Comparison of ENCODE assay signal across 8 cellular contexts in the genomic region with DNA sequence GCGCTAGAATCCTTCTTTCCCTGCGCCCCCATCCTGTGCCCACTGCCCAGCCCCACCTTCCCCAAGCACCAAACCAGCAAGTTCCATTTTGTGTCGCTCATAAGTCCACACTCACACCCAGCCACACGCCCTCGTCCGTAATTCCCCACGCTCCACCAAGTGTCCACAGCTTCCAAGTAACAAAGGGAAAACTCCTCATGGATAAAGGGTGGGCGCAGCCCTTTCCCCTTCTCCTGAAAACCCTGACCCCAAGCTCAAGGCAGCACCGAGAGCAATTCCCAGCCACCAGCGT. TPM values are rescaled to one million over a fixed set of nuclear protein-coding genes. Genes with fewer than 3 reads are reported as not detected.
DNase-seq lines count a peak whose midpoint lies in the region; ATAC-seq and TF ChIP-seq lines count a peak whose summit lies in the region.

No MANE protein-coding gene starts in this region.

- ATAC-seq in omental fat pad (ENCODE audit: low FRiP score) = no peak
- ATAC-seq in GM21526 (IDR thresholded peaks at IDR 0.05; ENCODE audit: low FRiP score, unreplicated experiment) = no peak

- 0 to 1% methylated on average over 10 of the region's 10 CpGs for whole genome bisulfite sequencing in ectodermal cell, 2 experiments

- H3K4me1 Mint-ChIP-seq in nephron = peaks cover 70% of the 10 kb centered on the region

- H3K4me1 ChIP-seq in Loucy (ENCODE audit: insufficient read depth, low read length, poor library complexity, severe bottlenecking) = peaks cover 38% of the 10 kb centered on the region
- peaks cover 27% of the 10 kb centered on the region for H3K4me1 ChIP-seq in ectodermal cell (ENCODE audit: control insufficient read depth, insufficient read depth, low read length)

- no peaks in the 10 kb centered on the region for H3K9me2 ChIP-seq in Loucy (replicated peaks; ENCODE audit: low read depth, low read length)

- H3K9me3 Mint-ChIP-seq in nephron = no peaks in the 10 kb centered on the region

- no peak for DNase-seq in AG04450 (ENCODE audit: low read depth, low spot score)
- no peak for DNase-seq in NAMALWA (ENCODE audit: low spot score)
- no peak for DNase-seq in omental fat pad (ENCODE audit: low spot score)
- no peak for DNase-seq in T1000 (lab: John Stamatoyannopoulos, UW)

- H3K27me3 ChIP-seq in AG04450 (ENCODE audit: control insufficient read depth, insufficient read depth, low read length) = peaks cover 50% of the 10 kb centered on the region
- H3K27me3 ChIP-seq in Loucy (ENCODE audit: insufficient read depth, low read length, poor library complexity, severe bottlenecking) = peaks cover 10% of the 10 kb centered on the region
- H3K27me3 ChIP-seq in ectodermal cell (ENCODE audit: control insufficient read depth, insufficient read depth, low read length, poor library complexity, severe bottlenecking) = peaks cover 14% of the 10 kb centered on the region

- peak overlapping the region; percentile 59 for H3K4me3 ChIP-seq in AG04450 (ENCODE audit: low read depth, low read length)
- peak overlapping the region; percentile 73 for H3K4me3 ChIP-seq in Loucy (ENCODE audit: low read length, poor library complexity, severe bottlenecking)
- H3K4me3 ChIP-seq in ectodermal cell (ENCODE audit: insufficient read depth, low read depth, low read length) = peak overlapping the region; percentile 55

- no peaks in the 10 kb centered on the region for H4K20me1 ChIP-seq in Loucy (ENCODE audit: insufficient read depth, low read length, poor library complexity, severe bottlenecking)

- H3K27ac Mint-ChIP-seq in nephron = peak overlapping the region; percentile 56 to 85 (median 74)

- peak overlapping the region; percentile 80 for H3K4me2 ChIP-seq in Loucy (ENCODE audit: low read depth, low read length, poor library complexity, severe bottlenecking)

- H3K9me3 ChIP-seq in AG04450 (ENCODE audit: control insufficient read depth, insufficient read depth, low read length) = no peaks in the 10 kb centered on the region
- H3K9me3 ChIP-seq in Loucy (ENCODE audit: insufficient read depth, low read depth, low read length) = no peaks in the 10 kb centered on the region
- no peaks in the 10 kb centered on the region for H3K9me3 ChIP-seq in ectodermal cell (ENCODE audit: control insufficient read depth, low read length)

- TF ChIP-seq CTCF in AG04450 (IDR thresholded peaks at IDR 0.05; ENCODE audit: low read depth, low read length) (no peak), Loucy (conservative IDR thresholded peaks at IDR 0.05; ENCODE audit: low read length) (no peak), nephron (IDR thresholded peaks at IDR 0.05; ENCODE audit: unreplicated experiment in 3 of 3) (no peak), omental fat pad (IDR thresholded peaks at IDR 0.05) (no peak)

- POLR2A ChIA-PET in AG04450 (lab: Yijun Ruan, JAX) = no interaction called here

- peaks cover 24% of the 10 kb centered on the region for H3K27me3 Mint-ChIP-seq in nephron (ENCODE audit: low read depth)

- peak overlapping the region; percentile 92 for H2AFZ ChIP-seq in Loucy (ENCODE audit: low read length)

- H3K79me2 ChIP-seq in Loucy (ENCODE audit: insufficient read depth, low read length) = peaks cover 3% of the 10 kb centered on the region; the same call in 1 of the 2 replicates

- no peaks in the 10 kb centered on the region for H3K36me3 Mint-ChIP-seq in nephron (ENCODE audit: low read depth)

- H3F3A ChIP-seq in Loucy (ENCODE audit: low read depth) = no peaks in the 10 kb centered on the region

- H3K4me3 Mint-ChIP-seq in nephron = peak overlapping the region; percentile 72 to 87 (median 82)

- no peak overlapping the region for H3K27ac ChIP-seq in AG04450 (ENCODE audit: low read depth, low read length)
- H3K27ac ChIP-seq in ectodermal cell (ENCODE audit: insufficient read depth, low read depth, low read length, poor library complexity, severe bottlenecking) = peak overlapping the region; percentile 53

- CTCF ChIA-PET in AG04450 (lab: Charles Lee) = interaction anchor here (0.6 to 2.2 kb wide), 3 partner anchors 58 to 630 kb away, joined by 3 to 10 read pairs (median 6); no protein-coding TSS in a partner anchor

- H3K36me3 ChIP-seq in Loucy (ENCODE audit: insufficient read depth, low read length) (no peaks in the 10 kb centered on the region), ectodermal cell (ENCODE audit: control insufficient read depth, insufficient read depth, low read length) (no peaks in the 10 kb centered on the region)

- H3K9ac ChIP-seq in Loucy (ENCODE audit: low read depth, low read length, poor library complexity, severe bottlenecking) = peak overlapping the region; percentile 81

RNA-seq across cellular contexts. Expression of a gene that starts 0.5 kb away (rescaled TPM):
- polyA plus RNA-seq in AG04450 (2011; rRNA removed) = 19.8 and 21.4 TPM in 2 replicates
- polyA minus RNA-seq in AG04450 (2011; rRNA and poly(A)+ RNA removed) = 9.7 and 11.8 TPM in 2 replicates
- 216 TPM for polyA plus RNA-seq in ectodermal cell (2013, experiment 1 of 4)
- 212 TPM for polyA plus RNA-seq in ectodermal cell (2013, experiment 2 of 4)
- 177 TPM for polyA plus RNA-seq in ectodermal cell (2013, experiment 3 of 4)
- 204 TPM for polyA plus RNA-seq in ectodermal cell (2013, experiment 4 of 4)
- total RNA-seq in omental fat pad = 10 to 100 TPM; 21.5 to 79.9 (median 25.6) TPM

RNA-seq across cellular contexts. Expression of a gene that starts 51.5 kb away (rescaled TPM):
- 0.14 TPM in 1 of 2 replicates, not detected in the other for polyA plus RNA-seq in AG04450 (2011; rRNA removed)
- 0.55 TPM in 1 of 2 replicates, not detected in the other for polyA minus RNA-seq in AG04450 (2011; rRNA and poly(A)+ RNA removed)
- polyA plus RNA-seq in ectodermal cell (2013, experiment 1 of 4) = 2.2 TPM
- 0.78 TPM for polyA plus RNA-seq in ectodermal cell (2013, experiment 2 of 4)
- 1.2 TPM for polyA plus RNA-seq in ectodermal cell (2013, experiment 3 of 4)
- polyA plus RNA-seq in ectodermal cell (2013, experiment 4 of 4) = 2.1 TPM
- 1 to 10 TPM; 1.1 to 4.3 (median 2.0) TPM for total RNA-seq in omental fat pad

RNA-seq across cellular contexts. Expression of a gene that starts 53.2 kb away (rescaled TPM):
- polyA plus RNA-seq in AG04450 (2011; rRNA removed) = not detected in 2 replicates
- not detected in 2 replicates for polyA minus RNA-seq in AG04450 (2011; rRNA and poly(A)+ RNA removed)
- 1.0 TPM for polyA plus RNA-seq in ectodermal cell (2013, experiment 1 of 4)
- 0.30 TPM for polyA plus RNA-seq in ectodermal cell (2013, experiment 2 of 4)
- 0.11 TPM for polyA plus RNA-seq in ectodermal cell (2013, experiment 3 of 4)
- 0.12 TPM for polyA plus RNA-seq in ectodermal cell (2013, experiment 4 of 4)
- under 1 TPM in 1 of 4 donors, not detected in 3; 0.50 TPM for total RNA-seq in omental fat pad
